8 cellular contexts compared by ENCODE assay signal in genomic region chr19:2059422-2060201, GRCh38. TPM values are rescaled to one million over a fixed set of nuclear protein-coding genes. Genes with fewer than 3 reads are reported as not detected.
DNase-seq lines count a peak whose midpoint lies in the region; ATAC-seq, FAIRE-seq and TF ChIP-seq lines count a peak whose summit lies in the region.

No MANE protein-coding gene starts in this region.

- no peaks in the 10 kb centered on the region for H3K27me3 Mint-ChIP-seq in activated T-cell treated with anti-CD3 and anti-CD28 coated beads, Interleukin-2, amount 50 U/mL, for 24 hours

- no peak for TF ChIP-seq POLR2A in H1 (IDR thresholded peaks at IDR 0.05; ENCODE audit: control extremely low read depth in 1 of 2, low read depth in 2 of 2, low read length in 2 of 2)

- no peak for TF ChIP-seq EP300 in H1 (IDR thresholded peaks at IDR 0.05; ENCODE audit: borderline replicate concordance in 1 of 2, low read depth in 2 of 2, low read length in 2 of 2)

- no peaks in the 10 kb centered on the region for H3K79me2 ChIP-seq in H1 (ENCODE audit: control insufficient read depth in 1 of 2, insufficient read depth in 2 of 2, low read length in 2 of 2)

- H3K4me3 ChIP-seq in H1 (ENCODE audit: extremely low read depth in 1 of 4, insufficient read depth in 2 of 4, low read depth in 3 of 4, low read length in 4 of 4) (peak overlapping the region in 1 of 4 experiments; percentile 68; a peak in 1 of 8 replicates), aorta (ENCODE audit: low read length in 2 of 2) (no peak overlapping the region)

- H2AK5ac ChIP-seq in H1 (ENCODE audit: low read depth, low read length): peak overlapping the region; percentile 93; the same call in 1 of the 2 replicates

- H4K91ac ChIP-seq in H1 (replicated peaks; ENCODE audit: insufficient read length, low read length): peak overlapping the region; percentile 84

- H3K27ac ChIP-seq in H1 (ENCODE audit: low read depth, low read length): peak overlapping the region; percentile 53; the same call in 1 of the 2 replicates
- peak overlapping the region in 1 of 2 donors; percentile 92 for H3K27ac ChIP-seq in aorta (ENCODE audit: low read depth in 1 of 2, low read length in 2 of 2)

- H3K27ac Mint-ChIP-seq in activated T-cell treated with anti-CD3 and anti-CD28 coated beads, Interleukin-2, amount 50 U/mL, for 24 hours: peak overlapping the region; percentile 98

- FAIRE-seq in H1 (lab: Jason Lieb, UNC): no peak

- H3K56ac ChIP-seq in H1 (replicated peaks; ENCODE audit: insufficient read length, low read depth, low read length): no peak overlapping the region

- no peak for TF ChIP-seq RAD21 in H1 (IDR thresholded peaks at IDR 0.05 in 1 of 2, conservative IDR thresholded peaks at IDR 0.05 in 1 of 2; ENCODE audit: low read depth in 2 of 2, low read length in 2 of 2)

- POLR2A ChIA-PET in H1 (lab: Charles Lee; ENCODE audit: partially characterized antibody): interaction anchor here (0.6 to 22.2 kb wide), 7 partner anchors 8 to 42 kb away, joined by 3 to 524 read pairs (median 3); no protein-coding TSS in a partner anchor

- H3K9me3 Mint-ChIP-seq in activated T-cell treated with anti-CD3 and anti-CD28 coated beads, Interleukin-2, amount 50 U/mL, for 24 hours: no peaks in the 10 kb centered on the region

- H4K5ac ChIP-seq in H1 (ENCODE audit: insufficient read length, low read depth, low read length): peak overlapping the region; percentile 6

- ATAC-seq in aorta (ENCODE audit: low FRiP score) (peak; percentile 36), HG02610 (IDR thresholded peaks at IDR 0.05; ENCODE audit: unreplicated experiment) (no peak)

- intact Hi-C loops in aorta (cut with DNase I): loop anchor here in 1 of 2 donors (10.0 kb wide), 1 partner anchor 125 kb away; no protein-coding TSS in a partner anchor

- H3K14ac ChIP-seq in H1 (ENCODE audit: insufficient read length): no peak overlapping the region

- H3K4me2 ChIP-seq in H1 (ENCODE audit: insufficient read depth in 1 of 2, low read depth in 2 of 2, low read length in 2 of 2): peak overlapping the region in 1 of 2 experiments; percentile 76; a peak in 1 of 4 replicates

- H3K18ac ChIP-seq in H1 (ENCODE audit: extremely low read depth, low read length): peak overlapping the region; percentile 48; the same call in 1 of the 2 replicates

- H3K4me1 Mint-ChIP-seq in activated T-cell treated with anti-CD3 and anti-CD28 coated beads, Interleukin-2, amount 50 U/mL, for 24 hours (ENCODE audit: low read depth): peaks cover 55% of the 10 kb centered on the region

- H3K23ac ChIP-seq in H1 (ENCODE audit: insufficient read length): no peak overlapping the region

- H3K23me2 ChIP-seq in H1 (ENCODE audit: low read depth, low read length): peaks cover 5% of the 10 kb centered on the region; the same call in 1 of the 2 replicates

- 0 out of 2 replicates have a peak overlapping the region, but pooled peaks have one; percentile 72 for H2BK15ac ChIP-seq in H1 (ENCODE audit: low read length)

- H2BK12ac ChIP-seq in H1 (ENCODE audit: low read depth, low read length): peak overlapping the region; percentile 98

- H3K4me1 ChIP-seq in H1 (replicated peaks in 1 of 4; ENCODE audit: control insufficient read depth in 3 of 4, insufficient read depth in 4 of 4, low read length in 3 of 4) (peaks cover 4 to 32% (median 24%) of the 10 kb centered on the region in 4 experiments), aorta (ENCODE audit: control insufficient read depth in 1 of 2, insufficient read depth in 2 of 2, low read length in 2 of 2) (no peaks in the 10 kb centered on the region)

- CTCF ChIA-PET in H1 (lab: Charles Lee; ENCODE audit: partially characterized antibody): interaction anchor here (0.7 to 1.9 kb wide), 5 partner anchors 8 to 114 kb away, joined by 3 to 11 read pairs (median 5); no protein-coding TSS in a partner anchor

- peak overlapping the region; percentile 81 for H2BK5ac ChIP-seq in H1 (ENCODE audit: low read depth, low read length)

- H2AFZ ChIP-seq in H1 (ENCODE audit: low read length): no peak overlapping the region

- no peaks in the 10 kb centered on the region for H3K79me1 ChIP-seq in H1 (ENCODE audit: low read depth, low read length)

- H3K9me3 ChIP-seq in H1 (ENCODE audit: insufficient read depth in 2 of 2, low read depth in 1 of 2, low read length in 1 of 2) (no peaks in the 10 kb centered on the region), aorta (ENCODE audit: control insufficient read depth, low read length) (no peaks in the 10 kb centered on the region)

- 82% methylated on average over 24 of the region's 24 CpGs; no CpG with 5 or more reads in 1 of the 2 experiments for WGBS in H1 (ENCODE audit: extremely low coverage in 1 of 2, insufficient coverage in 1 of 2, insufficient read length in 1 of 2, insufficient replicate concordance in 2 of 2, low coverage in 1 of 2, low lambda C conversion rate in 2 of 2, missing lambda C conversion rate in 1 of 2), 2 experiments
- 29 to 30% methylated on average over 24 of the region's 24 CpGs for WGBS in aorta, 2 donors

- no peak overlapping the region; a peak in 1 of 7 replicates for H3K9ac ChIP-seq in H1 (replicated peaks in 1 of 4; ENCODE audit: extremely low read depth in 1 of 4, low read depth in 3 of 4, low read length in 3 of 4)

- TF ChIP-seq CTCF in H1 (IDR thresholded peaks at IDR 0.05; ENCODE audit: control extremely low read depth in 1 of 3, insufficient read depth in 1 of 3, low read depth in 1 of 3, low read length in 3 of 3): no peak

- no peak overlapping the region for H2BK120ac ChIP-seq in H1 (replicated peaks; ENCODE audit: low read depth, low read length)

- H4K8ac ChIP-seq in H1 (ENCODE audit: extremely low read depth, insufficient read depth, low read length): peak overlapping the region; percentile 62

- no peaks in the 10 kb centered on the region for H4K20me1 ChIP-seq in H1 (replicated peaks in 1 of 2; ENCODE audit: control insufficient read depth in 1 of 2, insufficient read depth in 2 of 2, low read length in 2 of 2)

- H3K27me3 ChIP-seq in H1 (replicated peaks in 1 of 4; ENCODE audit: control insufficient read depth in 3 of 4, extremely low read depth in 1 of 4, insufficient read depth in 3 of 4, low read length in 3 of 4): no peaks in the 10 kb centered on the region
- H3K27me3 ChIP-seq in aorta (ENCODE audit: control insufficient read depth in 1 of 2, insufficient read depth in 2 of 2, low read length in 1 of 2): no peaks in the 10 kb centered on the region

- H2BK20ac ChIP-seq in H1 (ENCODE audit: low read length): peak overlapping the region; percentile 80; the same call in 1 of the 2 replicates

- H3K36me3 ChIP-seq in H1 (ENCODE audit: control insufficient read depth in 2 of 4, insufficient read depth in 4 of 4, low read length in 3 of 4) (no peaks in the 10 kb centered on the region), aorta (ENCODE audit: control insufficient read depth in 1 of 2, insufficient read depth in 2 of 2, low read length in 1 of 2) (no peaks in the 10 kb centered on the region)

- DNase-seq in activated T-cell treated with anti-CD3 and anti-CD28 coated beads, Interleukin-2, amount 50 U/mL, for 24 hours: no peak
- no peak for DNase-seq in activated T-cell treated with anti-CD3 and anti-CD28 coated beads, Interleukin-2, amount 50 U/mL, for 48 hours
- DNase-seq in SHP77 (lab: John Stamatoyannopoulos, UW): peak; percentile 75 to 76
- no peak for DNase-seq in H1 (ENCODE audit: low read depth in 1 of 2, low spot score in 2 of 2)
- peak; percentile 72 for DNase-seq in mucosa of gallbladder (ENCODE audit: low spot score)
- DNase-seq in aorta: peak; percentile 80 to 91
- no peak for DNase-seq in NCI-H1105 treated with DMSO at 0.1 percent for 48 hours (lab: John Stamatoyannopoulos, UW)

- peak overlapping the region; percentile 48 for H3K4ac ChIP-seq in H1 (replicated peaks; ENCODE audit: insufficient read length, low read depth, low read length)

- H3K4me3 Mint-ChIP-seq in activated T-cell treated with anti-CD3 and anti-CD28 coated beads, Interleukin-2, amount 50 U/mL, for 24 hours: peak overlapping the region; percentile 88

- peaks cover 5% of the 10 kb centered on the region for H3K36me3 Mint-ChIP-seq in activated T-cell treated with anti-CD3 and anti-CD28 coated beads, Interleukin-2, amount 50 U/mL, for 24 hours (ENCODE audit: low read depth)

RNA-seq across cellular contexts. Expression of gene MKNK2, which starts 8.6 kb away (rescaled TPM):
- total RNA-seq in H1 (2021; fragmentation: NEBNext Ultra II Directional; extraction: Animal tissue kit (Norgen Biotek cat#: 25700)): 163 and 174 TPM in 2 replicates
- polyA plus RNA-seq in H1 (2011; rRNA removed): 166 and 200 TPM in 2 replicates
- 102 TPM for polyA plus RNA-seq in H1 (2011; cell fraction: cytosol; rRNA removed)
- polyA plus RNA-seq in H1 (2011; cell fraction: nucleus; rRNA removed): 175 TPM
- polyA plus RNA-seq in H1 (2012, experiment 1 of 2): 78.8 to 121 TPM (median 107 TPM) in 4 replicates
- 103 TPM for polyA plus RNA-seq in H1 (2012, experiment 2 of 2)
- 122 TPM for polyA plus RNA-seq in H1 (2013, experiment 1 of 2)
- polyA plus RNA-seq in H1 (2013, experiment 2 of 2): 125 TPM
- polyA minus RNA-seq in H1 (2011; rRNA and poly(A)+ RNA removed): 66.6 and 68.9 TPM in 2 replicates
- polyA minus RNA-seq in H1 (2011; cell fraction: cytosol; rRNA and poly(A)+ RNA removed): 116 TPM
- polyA minus RNA-seq in H1 (2011; cell fraction: nucleus; rRNA and poly(A)+ RNA removed): 61.1 TPM
- total RNA-seq in mucosa of gallbladder: 246 TPM
- total RNA-seq in aorta: 100 to 1,000 TPM in 1 of 2 donors, 10 to 100 TPM in 1; 93.0 to 103 TPM
- 10 to 100 TPM; 49.3 to 68.1 TPM for polyA plus RNA-seq in aorta

RNA-seq across cellular contexts. Expression of gene MOB3A, which starts 36.5 kb away (rescaled TPM):
- total RNA-seq in H1 (2021; fragmentation: NEBNext Ultra II Directional; extraction: Animal tissue kit (Norgen Biotek cat#: 25700)): 9.2 and 9.8 TPM in 2 replicates
- polyA plus RNA-seq in H1 (2011; rRNA removed): 9.6 and 10.2 TPM in 2 replicates
- polyA plus RNA-seq in H1 (2011; cell fraction: cytosol; rRNA removed): 5.2 TPM
- 8.1 TPM for polyA plus RNA-seq in H1 (2011; cell fraction: nucleus; rRNA removed)
- polyA plus RNA-seq in H1 (2012, experiment 1 of 2): 5.2 to 7.4 TPM (median 7.0 TPM) in 4 replicates
- 5.2 TPM for polyA plus RNA-seq in H1 (2012, experiment 2 of 2)
- polyA plus RNA-seq in H1 (2013, experiment 1 of 2): 7.2 TPM
- 7.5 TPM for polyA plus RNA-seq in H1 (2013, experiment 2 of 2)
- 6.6 and 8.8 TPM in 2 replicates for polyA minus RNA-seq in H1 (2011; rRNA and poly(A)+ RNA removed)
- 7.0 TPM for polyA minus RNA-seq in H1 (2011; cell fraction: cytosol; rRNA and poly(A)+ RNA removed)
- polyA minus RNA-seq in H1 (2011; cell fraction: nucleus; rRNA and poly(A)+ RNA removed): 3.3 TPM
- total RNA-seq in mucosa of gallbladder: 59.0 TPM
- total RNA-seq in aorta: 10 to 100 TPM; 41.1 to 43.6 TPM
- polyA plus RNA-seq in aorta: 10 to 100 TPM; 12.5 to 15.5 TPM

RNA-seq across cellular contexts. Expression of gene IZUMO4, which starts 37.1 kb away (rescaled TPM):
- total RNA-seq in H1 (2021; fragmentation: NEBNext Ultra II Directional; extraction: Animal tissue kit (Norgen Biotek cat#: 25700)): 1.3 and 1.8 TPM in 2 replicates
- polyA plus RNA-seq in H1 (2011; rRNA removed) (1.9 and 2.3 TPM in 2 replicates), aorta (10 to 100 TPM in 1 of 2 donors, 1 to 10 TPM in 1; 5.5 to 25.2 TPM)
- 2.3 TPM for polyA plus RNA-seq in H1 (2011; cell fraction: cytosol; rRNA removed)
- polyA plus RNA-seq in H1 (2011; cell fraction: nucleus; rRNA removed): 12.4 TPM
- 0.54 to 2.7 TPM (median 2.0 TPM) in 4 replicates for polyA plus RNA-seq in H1 (2012, experiment 1 of 2)
- polyA plus RNA-seq in H1 (2012, experiment 2 of 2): 1.1 TPM
- polyA plus RNA-seq in H1 (2013, experiment 1 of 2): 0.95 TPM
- 0.75 TPM for polyA plus RNA-seq in H1 (2013, experiment 2 of 2)
- 0.47 TPM in 1 of 2 replicates, not detected in the other for polyA minus RNA-seq in H1 (2011; rRNA and poly(A)+ RNA removed)
- 1.5 TPM for polyA minus RNA-seq in H1 (2011; cell fraction: cytosol; rRNA and poly(A)+ RNA removed)
- 2.4 TPM for polyA minus RNA-seq in H1 (2011; cell fraction: nucleus; rRNA and poly(A)+ RNA removed)
- total RNA-seq in mucosa of gallbladder (11.5 TPM), aorta (1 to 10 TPM; 1.6 to 3.6 TPM)

RNA-seq across cellular contexts. Expression of gene BTBD2, which starts 44.1 kb away (rescaled TPM):
- 92.3 and 95.3 TPM in 2 replicates for total RNA-seq in H1 (2021; fragmentation: NEBNext Ultra II Directional; extraction: Animal tissue kit (Norgen Biotek cat#: 25700))
- polyA plus RNA-seq in H1 (2011; rRNA removed) (91.7 and 142 TPM in 2 replicates), aorta (10 to 100 TPM; 27.5 to 56.7 TPM)
- polyA plus RNA-seq in H1 (2011; cell fraction: cytosol; rRNA removed): 63.4 TPM
- polyA plus RNA-seq in H1 (2011; cell fraction: nucleus; rRNA removed): 97.0 TPM
- 66.1 to 117 TPM (median 109 TPM) in 4 replicates for polyA plus RNA-seq in H1 (2012, experiment 1 of 2)
- 90.9 TPM for polyA plus RNA-seq in H1 (2012, experiment 2 of 2)
- polyA plus RNA-seq in H1 (2013, experiment 1 of 2): 59.3 TPM
- 59.3 TPM for polyA plus RNA-seq in H1 (2013, experiment 2 of 2)
- 28.7 and 37.4 TPM in 2 replicates for polyA minus RNA-seq in H1 (2011; rRNA and poly(A)+ RNA removed)
- 82.9 TPM for polyA minus RNA-seq in H1 (2011; cell fraction: cytosol; rRNA and poly(A)+ RNA removed)
- 47.7 TPM for polyA minus RNA-seq in H1 (2011; cell fraction: nucleus; rRNA and poly(A)+ RNA removed)
- total RNA-seq in mucosa of gallbladder (92.2 TPM), aorta (10 to 100 TPM; 46.2 to 62.7 TPM)

Comparison
In these comparisons a context has a peak if more than half of its experiments do, and no peak if none do; other contexts are left out.
1. DNase-seq: peak in SHP77 (2 of 2), mucosa of gallbladder (single experiment) and aorta (2 of 2); none in activated T-cell treated with anti-CD3 and anti-CD28 coated beads, Interleukin-2, amount 50 U/mL, for 24 hours (single experiment), activated T-cell treated with anti-CD3 and anti-CD28 coated beads, Interleukin-2, amount 50 U/mL, for 48 hours (0 of 2), H1 (0 of 2) and NCI-H1105 treated with DMSO at 0.1 percent for 48 hours (single experiment).